Comparison of ENCODE assay signal across 15 cellular contexts in the genomic region with DNA sequence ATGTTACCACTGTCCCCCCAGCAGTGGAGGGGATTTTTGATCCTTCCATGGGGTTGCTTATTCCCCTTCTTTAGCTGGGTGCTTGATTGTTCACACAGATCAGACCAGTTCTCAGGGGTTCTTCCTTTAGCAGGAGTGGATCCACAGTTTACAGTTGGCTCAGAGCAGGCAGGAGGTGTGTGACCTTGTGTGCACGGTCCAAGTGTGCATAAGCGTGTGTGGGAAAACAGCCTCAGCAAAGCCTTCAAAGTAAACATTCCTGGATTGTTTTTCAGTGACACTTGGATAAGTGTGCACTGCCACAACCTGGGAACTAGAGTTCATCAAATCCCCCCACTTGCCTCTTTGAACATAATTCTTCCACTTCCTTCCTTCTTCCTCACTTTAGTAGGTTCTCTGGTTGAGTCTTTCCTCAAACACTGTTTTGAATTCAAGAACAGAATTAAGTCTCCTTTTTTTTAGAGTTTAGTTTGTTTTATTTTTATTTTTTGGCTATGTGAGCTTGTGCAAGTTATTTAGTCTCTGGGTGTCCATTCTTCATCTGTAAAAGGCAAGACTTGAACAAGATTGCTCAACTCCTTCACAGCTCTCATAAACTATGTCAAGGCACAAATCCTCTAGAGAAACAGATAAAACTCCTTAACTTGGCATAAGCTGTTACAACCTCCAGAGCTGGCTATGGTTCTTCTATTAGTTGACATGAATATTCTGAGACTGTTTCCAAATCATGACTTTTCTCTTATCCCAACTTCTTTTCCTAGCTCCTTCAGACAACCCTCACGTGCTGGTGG.
A peak's percentile ranks its signal among the peaks of the same experiment; 100 is the strongest.
DNase-seq lines count a peak whose midpoint lies in the region; ATAC-seq and TF ChIP-seq lines count a peak whose summit lies in the region.
"Had no signal": no experiment of that assay in that cellular context is flagged by ENCODE, and none has a peak within 500 bp of the region (broad histone marks: within the 10 kb centered on the region; RNA-seq: fewer than 3 reads in every experiment).

No MANE protein-coding gene starts in this region.

- WGBS in esophagus, 2 donors = 56 to 73% methylated on average over 3 of the region's 3 CpGs

- H3K36me3 Mint-ChIP-seq in GM23338 (ENCODE audit: low read depth) = peaks cover 15% of the 10 kb centered on the region
- no peaks in the 10 kb centered on the region for H3K36me3 Mint-ChIP-seq in activated naive CD8-positive, alpha-beta T cell treated with anti-CD3 and anti-CD28 coated beads for 36 hours
- H3K36me3 Mint-ChIP-seq: stimulated activated naive B cell treated with anti-CD40 and anti-IgM and Interleukin-4, amounts not matched to agents 10 μg/mL and 1 μg/mL and 100 μg/mL, for 72 hours had no signal

- H3K9ac ChIP-seq in subcutaneous abdominal adipose tissue (ENCODE audit: low read length in 5 of 5) = no peak overlapping the region

- H3K27me3 ChIP-seq in GM23338 (ENCODE audit: insufficient read depth) = no peaks in the 10 kb centered on the region
- no peaks in the 10 kb centered on the region for H3K27me3 ChIP-seq in esophagus (ENCODE audit: control insufficient read depth in 1 of 2, insufficient read depth in 2 of 2, low read length in 2 of 2)
- H3K27me3 ChIP-seq in subcutaneous abdominal adipose tissue (ENCODE audit: control insufficient read depth in 5 of 5, insufficient read depth in 4 of 5, low read length in 5 of 5) = no peaks in the 10 kb centered on the region

- H3K27ac ChIP-seq in GM23338 (ENCODE audit: low read depth) (no peak overlapping the region), esophagus (ENCODE audit: low read depth in 2 of 2, low read length in 1 of 2) (peak overlapping the region; percentile 26 to 41), subcutaneous abdominal adipose tissue (ENCODE audit: low read depth, low read length) (peak overlapping the region; percentile 11)
- H3K27ac ChIP-seq: RWPE1 had no signal

- no peak for TF ChIP-seq CTCF in GM23338 (conservative IDR thresholded peaks at IDR 0.05; ENCODE audit: low read depth in 2 of 2)

- no peak for ATAC-seq in GM23338
- ATAC-seq in left lobe of liver = peak; percentile 26
- ATAC-seq: stimulated activated naive B cell treated with anti-CD40 and anti-IgM and Interleukin-4, amounts not matched to agents 10 μg/mL and 1 μg/mL and 100 μg/mL, for 72 hours had no signal

- peaks cover 13% of the 10 kb centered on the region; the same call in 1 of the 2 replicates for H3K4me1 ChIP-seq in GM23338 (ENCODE audit: insufficient read depth)
- H3K4me1 ChIP-seq in esophagus (ENCODE audit: control insufficient read depth in 2 of 2, insufficient read depth in 2 of 2, low read length in 1 of 2) = no peaks in the 10 kb centered on the region
- peaks cover 7 to 64% (median 57%) of the 10 kb centered on the region in 5 donors for H3K4me1 ChIP-seq in subcutaneous abdominal adipose tissue (ENCODE audit: control insufficient read depth in 5 of 5, insufficient read depth in 5 of 5, low read length in 5 of 5)

- H3K9me3 Mint-ChIP-seq in GM23338 = peaks cover 8% of the 10 kb centered on the region
- no peaks in the 10 kb centered on the region for H3K9me3 Mint-ChIP-seq in activated naive CD8-positive, alpha-beta T cell treated with anti-CD3 and anti-CD28 coated beads for 36 hours
- H3K9me3 Mint-ChIP-seq: stimulated activated naive B cell treated with anti-CD40 and anti-IgM and Interleukin-4, amounts not matched to agents 10 μg/mL and 1 μg/mL and 100 μg/mL, for 72 hours had no signal

- no peaks in the 10 kb centered on the region for H3F3A ChIP-seq in GM23338 (replicated peaks; ENCODE audit: low read depth)

- no peak for DNase-seq in GM23338 (ENCODE audit: low spot score)
- no peak for DNase-seq in left lobe of liver (ENCODE audit: low spot score)
- no peak for DNase-seq in DMS53 (lab: John Stamatoyannopoulos, UW)
- no peak for DNase-seq in activated naive CD8-positive, alpha-beta T cell treated with anti-CD3 and anti-CD28 coated beads for 36 hours
- DNase-seq in SKM-1 (lab: John Stamatoyannopoulos, UW; ENCODE audit: unreplicated experiment) = no peak
- DNase-seq: activated CD4-positive, CD25-positive, alpha-beta regulatory T cell; activated gamma-delta T cell treated with Interleukin-2 at 50 U/mL for 16 hours; effector CD8-positive, alpha-beta T cell; NCI-H146; NCI-H2227 treated with DMSO at 0.1 percent for 48 hours; NK-92 treated with Interleukin-12 subunit alpha and Interleukin-12 subunit beta, amount 100 ng/mL, for 24 hours; stimulated activated naive B cell treated with anti-CD40 and anti-IgM and Interleukin-4, amounts not matched to agents 10 μg/mL and 1 μg/mL and 100 μg/mL, for 72 hours had no signal

- H3K9me2 ChIP-seq in GM23338 (ENCODE audit: insufficient read depth) = 0 out of 2 replicates have a peak, but pooled peaks cover 4% of the 10 kb centered on the region

- H3K9me3 ChIP-seq in esophagus (ENCODE audit: control insufficient read depth in 2 of 2, insufficient read depth in 1 of 2, low read depth in 1 of 2, low read length in 1 of 2) (no peaks in the 10 kb centered on the region), subcutaneous abdominal adipose tissue (ENCODE audit: control insufficient read depth in 5 of 5, low read length in 5 of 5) (no peaks in the 10 kb centered on the region)

- peaks cover 7% of the 10 kb centered on the region for H3K27me3 Mint-ChIP-seq in GM23338 (ENCODE audit: insufficient read depth, low read depth, poor library complexity)
- peaks cover 46% of the 10 kb centered on the region for H3K27me3 Mint-ChIP-seq in activated naive CD8-positive, alpha-beta T cell treated with anti-CD3 and anti-CD28 coated beads for 36 hours

- H3K27ac Mint-ChIP-seq in GM23338 = 0 out of 2 replicates have a peak overlapping the region, but pooled peaks have one; percentile 38
- H3K27ac Mint-ChIP-seq in activated naive CD8-positive, alpha-beta T cell treated with anti-CD3 and anti-CD28 coated beads for 36 hours = no peak overlapping the region
- H3K27ac Mint-ChIP-seq: stimulated activated naive B cell treated with anti-CD40 and anti-IgM and Interleukin-4, amounts not matched to agents 10 μg/mL and 1 μg/mL and 100 μg/mL, for 72 hours had no signal

- peak overlapping the region; percentile 78; the same call in 1 of the 2 replicates for H2AFZ ChIP-seq in GM23338

- H3K4me2 ChIP-seq in GM23338 = no peak overlapping the region

- H3K79me2 ChIP-seq in GM23338 (replicated peaks; ENCODE audit: insufficient read depth) = no peaks in the 10 kb centered on the region

- H3K4me3 ChIP-seq in GM23338 (no peak overlapping the region), esophagus (ENCODE audit: low read depth in 1 of 2, low read length in 2 of 2) (no peak overlapping the region), subcutaneous abdominal adipose tissue (ENCODE audit: low read depth in 1 of 5, low read length in 5 of 5) (no peak overlapping the region)

- peaks cover 11% of the 10 kb centered on the region for H3K4me1 Mint-ChIP-seq in GM23338
- H3K4me1 Mint-ChIP-seq in activated naive CD8-positive, alpha-beta T cell treated with anti-CD3 and anti-CD28 coated beads for 36 hours = no peaks in the 10 kb centered on the region
- H3K4me1 Mint-ChIP-seq: stimulated activated naive B cell treated with anti-CD40 and anti-IgM and Interleukin-4, amounts not matched to agents 10 μg/mL and 1 μg/mL and 100 μg/mL, for 72 hours had no signal

- H3K36me3 ChIP-seq in GM23338 (ENCODE audit: insufficient read depth) = no peaks in the 10 kb centered on the region
- H3K36me3 ChIP-seq in esophagus (ENCODE audit: control insufficient read depth in 2 of 2, insufficient read depth in 2 of 2, low read length in 1 of 2) = peaks cover 4 to 17% of the 10 kb centered on the region in 2 donors
- H3K36me3 ChIP-seq in subcutaneous abdominal adipose tissue (ENCODE audit: control insufficient read depth in 5 of 5, insufficient read depth in 5 of 5, low read length in 5 of 5) = peaks cover 0 to 33% (median 10%) of the 10 kb centered on the region in 5 donors

- H3K4me3 Mint-ChIP-seq in GM23338 = no peak overlapping the region
- H3K4me3 Mint-ChIP-seq in activated naive CD8-positive, alpha-beta T cell treated with anti-CD3 and anti-CD28 coated beads for 36 hours = no peak overlapping the region
- H3K4me3 Mint-ChIP-seq: stimulated activated naive B cell treated with anti-CD40 and anti-IgM and Interleukin-4, amounts not matched to agents 10 μg/mL and 1 μg/mL and 100 μg/mL, for 72 hours had no signal

- no peaks in the 10 kb centered on the region for H4K20me1 ChIP-seq in GM23338 (replicated peaks; ENCODE audit: insufficient read depth)

TF ChIP-seq in GM23338, 12 proteins besides CTCF, POLR2A, EP300 and RAD21 (continues in another document):
- TF ChIP-seq EZH2 (IDR thresholded peaks at IDR 0.05; ENCODE audit: low read depth, unreplicated experiment) (no peak), ZNF114 (CRISPR knock-in tag; IDR thresholded peaks at IDR 0.05) (no peak), EZH2phosphoT487 (IDR thresholded peaks at IDR 0.05; ENCODE audit: unreplicated experiment) (no peak), JUNB (IDR thresholded peaks at IDR 0.05; ENCODE audit: unreplicated experiment) (no peak), NANOG (IDR thresholded peaks at IDR 0.05; ENCODE audit: borderline replicate concordance) (no peak), STAT1 (IDR thresholded peaks at IDR 0.05; ENCODE audit: unreplicated experiment) (no peak), POLR2AphosphoS5 (IDR thresholded peaks at IDR 0.05; ENCODE audit: low read depth) (no peak)
- TF ChIP-seq, protein P1, sequence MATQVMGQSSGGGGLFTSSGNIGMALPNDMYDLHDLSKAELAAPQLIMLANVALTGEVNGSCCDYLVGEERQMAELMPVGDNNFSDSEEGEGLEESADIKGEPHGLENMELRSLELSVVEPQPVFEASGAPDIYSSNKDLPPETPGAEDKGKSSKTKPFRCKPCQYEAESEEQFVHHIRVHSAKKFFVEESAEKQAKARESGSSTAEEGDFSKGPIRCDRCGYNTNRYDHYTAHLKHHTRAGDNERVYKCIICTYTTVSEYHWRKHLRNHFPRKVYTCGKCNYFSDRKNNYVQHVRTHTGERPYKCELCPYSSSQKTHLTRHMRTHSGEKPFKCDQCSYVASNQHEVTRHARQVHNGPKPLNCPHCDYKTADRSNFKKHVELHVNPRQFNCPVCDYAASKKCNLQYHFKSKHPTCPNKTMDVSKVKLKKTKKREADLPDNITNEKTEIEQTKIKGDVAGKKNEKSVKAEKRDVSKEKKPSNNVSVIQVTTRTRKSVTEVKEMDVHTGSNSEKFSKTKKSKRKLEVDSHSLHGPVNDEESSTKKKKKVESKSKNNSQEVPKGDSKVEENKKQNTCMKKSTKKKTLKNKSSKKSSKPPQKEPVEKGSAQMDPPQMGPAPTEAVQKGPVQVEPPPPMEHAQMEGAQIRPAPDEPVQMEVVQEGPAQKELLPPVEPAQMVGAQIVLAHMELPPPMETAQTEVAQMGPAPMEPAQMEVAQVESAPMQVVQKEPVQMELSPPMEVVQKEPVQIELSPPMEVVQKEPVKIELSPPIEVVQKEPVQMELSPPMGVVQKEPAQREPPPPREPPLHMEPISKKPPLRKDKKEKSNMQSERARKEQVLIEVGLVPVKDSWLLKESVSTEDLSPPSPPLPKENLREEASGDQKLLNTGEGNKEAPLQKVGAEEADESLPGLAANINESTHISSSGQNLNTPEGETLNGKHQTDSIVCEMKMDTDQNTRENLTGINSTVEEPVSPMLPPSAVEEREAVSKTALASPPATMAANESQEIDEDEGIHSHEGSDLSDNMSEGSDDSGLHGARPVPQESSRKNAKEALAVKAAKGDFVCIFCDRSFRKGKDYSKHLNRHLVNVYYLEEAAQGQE (IDR thresholded peaks at IDR 0.05; ENCODE audit: unreplicated experiment) = no peak
